In the genomic region with DNA sequence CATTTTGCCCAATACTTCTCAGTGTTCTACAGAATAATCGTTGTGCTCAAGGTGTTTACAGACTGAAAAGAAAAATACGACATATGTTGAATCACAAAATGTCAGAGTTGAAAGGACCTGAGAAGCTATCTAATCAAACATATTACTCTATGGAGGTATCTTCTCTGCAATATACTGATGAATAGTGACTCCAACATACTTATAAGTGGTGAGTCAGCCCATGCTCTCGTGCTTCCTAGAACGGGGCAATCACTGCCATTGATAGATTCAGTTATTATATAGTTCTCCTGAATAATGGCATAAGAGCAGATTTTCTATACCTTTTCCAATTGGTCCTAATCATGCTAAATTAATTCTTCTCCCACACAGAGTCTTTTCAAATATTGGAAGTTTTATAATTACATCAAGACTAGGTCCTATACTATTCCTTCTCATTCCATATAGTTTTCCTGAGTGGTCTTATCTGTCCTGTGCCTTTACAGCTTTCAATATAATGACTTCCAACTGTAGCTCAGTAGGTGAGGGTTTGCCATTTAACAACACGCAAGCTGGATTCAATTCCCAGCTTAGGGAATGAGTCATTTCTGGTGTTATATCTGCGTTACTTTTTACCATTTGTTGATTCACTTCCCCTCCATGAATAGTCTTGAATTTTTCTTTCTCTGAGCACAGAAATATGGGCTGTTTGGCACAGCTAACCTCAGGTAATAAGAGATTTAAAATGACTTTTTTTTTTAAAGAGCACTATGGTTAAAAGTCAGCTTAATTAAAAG, we compare ENCODE assay signal across 29 cellular contexts.
"Had no signal": no experiment of that assay in that cellular context is flagged by ENCODE, and none has a peak within 500 bp of the region (broad histone marks: within the 10 kb centered on the region; RNA-seq: fewer than 3 reads in every experiment).

No MANE protein-coding gene starts in this region.

- H3K36me3 Mint-ChIP-seq: stimulated activated effector memory CD8-positive, alpha-beta T cell treated with anti-CD3 and anti-CD28 coated beads, Interleukin-12 subunit alpha, Interleukin-12 subunit beta, amount 100 ng/mL, for 72 hours had no signal

- H3K27ac Mint-ChIP-seq: activated CD4-positive, alpha-beta T cell treated with anti-CD3 and anti-CD28 coated beads for 36 hours; activated naive CD4-positive, alpha-beta T cell treated with anti-CD3 and anti-CD28 coated beads, Interleukin-2, amount 50 U/mL, for 72 hours; activated T-cell treated with anti-CD3 and anti-CD28 coated beads, Interleukin-2, amount 50 U/mL, for 72 hours; dendritic cell treated with granulocyte-macrophage colony-stimulating factor and Interleukin-4, amounts not matched to agents 40 ng/mL and 50 ng/mL, for 4 days; natural killer cell treated with Interleukin-12 subunit alpha and Interleukin-12 subunit beta and Interleukin-15 and Interleukin-18, amount 100 ng/mL, for 72 hours; stimulated activated effector memory CD8-positive, alpha-beta T cell treated with anti-CD3 and anti-CD28 coated beads, Interleukin-12 subunit alpha, Interleukin-12 subunit beta, amount 100 ng/mL, for 72 hours; stimulated activated naive CD8-positive, alpha-beta T cell treated with anti-CD3 and anti-CD28 coated beads, Interleukin-15, Interleukin-2, amounts not matched to agents 100 ng/mL and 50 ng/mL, for 24 hours; T-helper 2 cell treated with Interferon-gamma antibody and Interleukin-4, amounts not matched to agents 5 μg/mL and 100 μg/mL, for 36 hours had no signal

- DNase-seq: activated CD4-positive, alpha-beta T cell treated with anti-CD3 and anti-CD28 coated beads for 36 hours; activated CD4-positive, CD25-positive, alpha-beta regulatory T cell; activated naive CD4-positive, alpha-beta T cell; activated T-cell treated with anti-CD3 and anti-CD28 coated beads for 4 hours; activated T-cell treated with anti-CD3 and anti-CD28 coated beads, Interleukin-2, amount 50 U/mL, for 72 hours; effector CD4-positive, alpha-beta T cell; foreskin fibroblast; heart left ventricle; hypothalamus; islet precursor cell; left ventricle myocardium inferior; mesendoderm; mucosa of descending colon; right lobe of liver; stimulated activated CD4-positive, alpha-beta T cell treated with anti-CD3 and anti-CD28 coated beads, Interleukin-12 subunit alpha, Interleukin-12 subunit beta, amount 100 ng/mL, for 4 hours; stimulated activated CD4-positive, alpha-beta T cell treated with anti-CD3 and anti-CD28 coated beads, Interleukin-4, amount 100 ng/mL, for 1 hour; T-helper 1 cell; trophoblast cell; uterus had no signal

- H3K4me3 ChIP-seq: breast epithelium, heart left ventricle, left ventricle myocardium inferior, lung, mucosa of descending colon, right lobe of liver, thoracic aorta, uterus had no signal

- H3K4me1 Mint-ChIP-seq: activated CD4-positive, alpha-beta T cell treated with anti-CD3 and anti-CD28 coated beads for 36 hours; central memory CD8-positive, alpha-beta T cell; stimulated activated effector memory CD8-positive, alpha-beta T cell treated with anti-CD3 and anti-CD28 coated beads, Interleukin-12 subunit alpha, Interleukin-12 subunit beta, amount 100 ng/mL, for 72 hours had no signal

- H3K27me3 ChIP-seq: breast epithelium, heart left ventricle, right lobe of liver, uterus had no signal

- H3K27ac ChIP-seq: breast epithelium, heart left ventricle, left ventricle myocardium inferior, right lobe of liver, thoracic aorta, uterus had no signal

- H3K4me3 Mint-ChIP-seq: activated CD4-positive, alpha-beta T cell treated with anti-CD3 and anti-CD28 coated beads for 36 hours; activated T-cell treated with anti-CD3 and anti-CD28 coated beads, Interleukin-2, amount 50 U/mL, for 72 hours; central memory CD8-positive, alpha-beta T cell; dendritic cell treated with granulocyte-macrophage colony-stimulating factor and Interleukin-4, amounts not matched to agents 40 ng/mL and 50 ng/mL, for 4 days; natural killer cell treated with Interleukin-12 subunit alpha and Interleukin-12 subunit beta and Interleukin-15 and Interleukin-18, amount 100 ng/mL, for 72 hours; stimulated activated effector memory CD8-positive, alpha-beta T cell treated with anti-CD3 and anti-CD28 coated beads, Interleukin-12 subunit alpha, Interleukin-12 subunit beta, amount 100 ng/mL, for 72 hours; stimulated activated naive CD8-positive, alpha-beta T cell treated with anti-CD3 and anti-CD28 coated beads, Interleukin-15, Interleukin-2, amounts not matched to agents 100 ng/mL and 50 ng/mL, for 24 hours; T-helper 2 cell treated with Interferon-gamma antibody and Interleukin-4, amounts not matched to agents 5 μg/mL and 100 μg/mL, for 36 hours had no signal

- H3K4me1 ChIP-seq: breast epithelium, left ventricle myocardium inferior, right lobe of liver, uterus had no signal

- H3K36me3 ChIP-seq: breast epithelium, heart left ventricle, left ventricle myocardium inferior, right lobe of liver, thoracic aorta, uterus had no signal

- H3K9me3 ChIP-seq: right lobe of liver, uterus had no signal

- H3K27me3 Mint-ChIP-seq: dendritic cell treated with granulocyte-macrophage colony-stimulating factor and Interleukin-4, amounts not matched to agents 40 ng/mL and 50 ng/mL, for 4 days had no signal
